In genomic region chr15:78024141-78024567, GRCh38 we compare ENCODE assay signal across 15 cellular contexts. TPM values are rescaled to one million over a fixed set of nuclear protein-coding genes. Genes with fewer than 3 reads are reported as not detected.
A peak's percentile ranks its signal among the peaks of the same experiment; 100 is the strongest.
DNase-seq lines count a peak whose midpoint lies in the region; ATAC-seq and TF ChIP-seq lines count a peak whose summit lies in the region.
"Had no signal": no experiment of that assay in that cellular context is flagged by ENCODE, and none has a peak within 500 bp of the region (broad histone marks: within the 10 kb centered on the region; RNA-seq: fewer than 3 reads in every experiment).

No MANE protein-coding gene starts in this region.

- peaks cover 0 to 39% (median 13%) of the 10 kb centered on the region in 3 donors for H3K4me1 ChIP-seq in gastroesophageal sphincter
- H3K4me1 ChIP-seq in thoracic aorta (ENCODE audit: control insufficient read depth in 1 of 2, low read depth in 2 of 2), result peaks cover 1 to 4% of the 10 kb centered on the region in 2 donors

- TF ChIP-seq CTCF in gastroesophageal sphincter (IDR thresholded peaks at IDR 0.05) (no peak), nephron progenitor cell (IDR thresholded peaks at IDR 0.05) (no peak), thoracic aorta (IDR thresholded peaks at IDR 0.05) (no peak)

- peaks cover 2% of the 10 kb centered on the region for H3K27me3 Mint-ChIP-seq in nephron progenitor cell (ENCODE audit: low read depth, poor library complexity)
- H3K27me3 Mint-ChIP-seq: CD4-positive, alpha-beta memory T cell had no signal

- H3K4me1 Mint-ChIP-seq in nephron progenitor cell, result peaks cover 49% of the 10 kb centered on the region
- H3K4me1 Mint-ChIP-seq: neural crest cell had no signal

- H3K4me3 ChIP-seq in gastroesophageal sphincter (no peak overlapping the region), thoracic aorta (no peak overlapping the region)

- peak; percentile 94 for ATAC-seq in gastroesophageal sphincter
- peak; percentile 27 for ATAC-seq in thoracic aorta (ENCODE audit: insufficient number of reproducible peaks, low FRiP score, low read depth)
- ATAC-seq in HG03571 (IDR thresholded peaks at IDR 0.05; ENCODE audit: unreplicated experiment), result no peak
- ATAC-seq in HG02588 (IDR thresholded peaks at IDR 0.05; ENCODE audit: unreplicated experiment), result no peak

- no peaks in the 10 kb centered on the region for H3K9me3 Mint-ChIP-seq in nephron progenitor cell
- H3K9me3 Mint-ChIP-seq: CD4-positive, alpha-beta memory T cell; HFFc6; neural crest cell had no signal

- TF ChIP-seq POLR2A in gastroesophageal sphincter (IDR thresholded peaks at IDR 0.05), result no peak

- no peak overlapping the region for H3K4me3 Mint-ChIP-seq in nephron progenitor cell
- H3K4me3 Mint-ChIP-seq: CD4-positive, alpha-beta memory T cell; HFFc6; neural crest cell had no signal

- peak overlapping the region; percentile 97 for H3K27ac Mint-ChIP-seq in nephron progenitor cell
- H3K27ac Mint-ChIP-seq: HFFc6 had no signal

- no peaks in the 10 kb centered on the region for H3K27me3 ChIP-seq in gastroesophageal sphincter
- no peaks in the 10 kb centered on the region for H3K27me3 ChIP-seq in thoracic aorta (replicated peaks; ENCODE audit: insufficient read depth)

- DNase-seq in nephron progenitor cell (no peak), thoracic aorta (ENCODE audit: low spot score) (no peak), DMS79 (lab: John Stamatoyannopoulos, UW) (no peak), RPMI8226 (no peak)
- DNase-seq: activated CD4-positive, alpha-beta T cell treated with anti-CD3 and anti-CD28 coated beads for 1 hour; CD4-positive, alpha-beta memory T cell; HFFc6; NCI-H1417 treated with DMSO at 0.1 percent for 48 hours; SK-N-SH; stimulated activated naive CD4-positive, alpha-beta T cell had no signal

- H3K9me3 ChIP-seq in gastroesophageal sphincter (no peaks in the 10 kb centered on the region), thoracic aorta (no peaks in the 10 kb centered on the region)
- H3K9me3 ChIP-seq: SK-N-SH had no signal

- 38 to 72% (median 39%) methylated on average over 15 of the region's 15 CpGs for WGBS in adipose tissue, 3 donors
- 55 to 71% methylated on average over 2 to 9 of the region's 15 CpGs for WGBS in gastroesophageal sphincter (ENCODE audit: low coverage in 1 of 2), 2 donors

- H3K36me3 ChIP-seq in gastroesophageal sphincter (peaks cover 0 to 89% of the 10 kb centered on the region in 2 donors), thoracic aorta (peaks cover 6% of the 10 kb centered on the region)

- peaks cover 12% of the 10 kb centered on the region for H3K36me3 Mint-ChIP-seq in nephron progenitor cell (ENCODE audit: low read depth)

- H3K27ac ChIP-seq in adipose tissue (ENCODE audit: low read depth, low read length), result peak overlapping the region; percentile 84
- H3K27ac ChIP-seq in gastroesophageal sphincter, result peak overlapping the region in 3 of 4 donors; percentile 65 to 78 (median 72)
- no peak overlapping the region for H3K27ac ChIP-seq in thoracic aorta

- TF ChIP-seq EP300 in gastroesophageal sphincter (IDR thresholded peaks at IDR 0.05), result no peak

RNA-seq across cellular contexts. Expression of gene TBC1D2B, which starts 53.4 kb away (rescaled TPM):
- polyA plus RNA-seq in adipose tissue, result 10 to 100 TPM; 19.0 to 47.3 (median 24.4) TPM
- 10 to 100 TPM; 36.9 to 51.7 (median 46.5) TPM for total RNA-seq in gastroesophageal sphincter
- 10 to 100 TPM; 54.0 to 58.5 TPM for total RNA-seq in thoracic aorta

Comparison
In these comparisons a context has a peak if more than half of its experiments do, and no peak if none do; other contexts are left out.
1. H3K27ac ChIP-seq: peak in adipose tissue (single experiment) and gastroesophageal sphincter (3 of 4); none in thoracic aorta (0 of 2).
2. ATAC-seq: peak in gastroesophageal sphincter (single experiment) and thoracic aorta (single experiment); none in HG03571 (single experiment) and HG02588 (single experiment).